8 cellular contexts compared by ENCODE assay signal in genomic region chr14:51653096-51653814, GRCh38. TPM values are rescaled to one million over a fixed set of nuclear protein-coding genes. Genes with fewer than 3 reads are reported as not detected.
DNase-seq lines count a peak whose midpoint lies in the region; ATAC-seq, FAIRE-seq and TF ChIP-seq lines count a peak whose summit lies in the region.

No MANE protein-coding gene starts in this region.

- no peaks in the 10 kb centered on the region for H3K27me3 ChIP-seq in kidney epithelial cell (ENCODE audit: control insufficient read depth, insufficient read depth, low read length)

- no peak for ATAC-seq in GM19397 (IDR thresholded peaks at IDR 0.05; ENCODE audit: unreplicated experiment)

- FAIRE-seq in G401.6 (lab: Jason Lieb, UNC) = peak; percentile 92

- TF ChIP-seq POLR2A in NB4 (IDR thresholded peaks at IDR 0.05; ENCODE audit: extremely low read depth, insufficient read length) = no peak

- H3K4me3 ChIP-seq in NB4 (ENCODE audit: low read depth, low read length) = no peak overlapping the region
- peak overlapping the region; percentile 85 for H3K4me3 ChIP-seq in kidney epithelial cell (ENCODE audit: low read depth, low read length)

- TF ChIP-seq CTCF in NB4 (IDR thresholded peaks at IDR 0.05; ENCODE audit: low read depth, low read length) (no peak), kidney epithelial cell (IDR thresholded peaks at IDR 0.05; ENCODE audit: insufficient read depth, low read length, poor library complexity, severe bottlenecking) (peak; percentile 38)

- DNase-seq in NB4 (ENCODE audit: low read depth) (peak; percentile 2), astrocyte of the hippocampus (ENCODE audit: low read depth, low spot score) (peak; percentile 81), kidney epithelial cell (ENCODE audit: low read depth) (no peak), stromal cell of bone marrow (ENCODE audit: low read depth) (peak; percentile 72), OCI-M2 (lab: John Stamatoyannopoulos, UW; ENCODE audit: unreplicated experiment) (no peak), activated gamma-delta T cell treated with Interleukin-2 at 50 U/mL for 16 hours (no peak)

- H3K36me3 ChIP-seq in kidney epithelial cell (ENCODE audit: control insufficient read depth, insufficient read depth, low read length) = no peaks in the 10 kb centered on the region

RNA-seq across cellular contexts. Expression of gene FRMD6, which starts 1.5 kb away (rescaled TPM):
- 206 and 228 TPM in 2 replicates for total RNA-seq in kidney epithelial cell

Comparison
In these comparisons a context has a peak if more than half of its experiments do, and no peak if none do; other contexts are left out.
1. DNase-seq: peak in NB4 (single experiment), astrocyte of the hippocampus (single experiment) and stromal cell of bone marrow (single experiment); none in kidney epithelial cell (single experiment), OCI-M2 (single experiment) and activated gamma-delta T cell treated with Interleukin-2 at 50 U/mL for 16 hours (single experiment).